Comparison of ENCODE assay signal across 29 cellular contexts in genomic region chr7:110646814-110647213, GRCh38.
"Had no signal": no experiment of that assay in that cellular context is flagged by ENCODE, and none has a peak within 500 bp of the region (broad histone marks: within the 10 kb centered on the region; RNA-seq: fewer than 3 reads in every experiment).

No MANE protein-coding gene starts in this region.

- ATAC-seq: activated CD8-positive, alpha-beta memory T cell treated with anti-CD3 and anti-CD28 coated beads, Interleukin-2, amount 10 ng/mL, durations not matched to agents 7 days and 5 days; Panc1 had no signal

- DNase-seq: activated CD4-positive, alpha-beta memory T cell treated with anti-CD3 and anti-CD28 coated beads, Interleukin-2, amount 10 ng/mL, durations not matched to agents 7 days and 5 days; activated CD4-positive, alpha-beta T cell treated with anti-CD3 and anti-CD28 coated beads for 1 hour; activated CD4-positive, alpha-beta T cell treated with anti-CD3 and anti-CD28 coated beads for 48 hours; activated CD4-positive, CD25-positive, alpha-beta regulatory T cell; activated CD8-positive, alpha-beta memory T cell treated with anti-CD3 and anti-CD28 coated beads for 24 hours; activated CD8-positive, alpha-beta memory T cell treated with anti-CD3 and anti-CD28 coated beads, Interleukin-2, amount 10 ng/mL, durations not matched to agents 7 days and 5 days; activated gamma-delta T cell; activated naive CD4-positive, alpha-beta T cell treated with Interleukin-2 at 50 U/mL for 16 hours; activated naive CD8-positive, alpha-beta T cell treated with anti-CD3 and anti-CD28 coated beads, Interleukin-2, amount 10 ng/mL, durations not matched to agents 7 days and 5 days; activated T-cell treated with anti-CD3 and anti-CD28 coated beads, Interleukin-2, amount 50 U/mL, for 24 hours; amygdala; Karpas-422; KBM-7; NCI-H1105 treated with DMSO at 0.1 percent for 48 hours; NCI-H1436; NCI-H1930; NCI-H2081 treated with DMSO at 0.1 percent for 48 hours; NCI-H226; NCI-H526 treated with DMSO at 0.1 percent for 48 hours; NCI-H774; SHP77; SJCRH30; SW 1271; T-helper 1 cell; T-helper 2 cell; T-helper 9 cell had no signal

- H3K27me3 ChIP-seq: ascending aorta, SJCRH30 had no signal

- H3K27ac ChIP-seq: ascending aorta, SJCRH30, VCaP had no signal

- H3K9me3 ChIP-seq: ascending aorta, SJCRH30 had no signal

- H3K36me3 ChIP-seq: ascending aorta, SJCRH30 had no signal

- H3K4me1 ChIP-seq: ascending aorta, SJCRH30 had no signal

- H3K4me3 ChIP-seq: ascending aorta, SJCRH30 had no signal
